9 cellular contexts compared by ENCODE assay signal in the genomic region with DNA sequence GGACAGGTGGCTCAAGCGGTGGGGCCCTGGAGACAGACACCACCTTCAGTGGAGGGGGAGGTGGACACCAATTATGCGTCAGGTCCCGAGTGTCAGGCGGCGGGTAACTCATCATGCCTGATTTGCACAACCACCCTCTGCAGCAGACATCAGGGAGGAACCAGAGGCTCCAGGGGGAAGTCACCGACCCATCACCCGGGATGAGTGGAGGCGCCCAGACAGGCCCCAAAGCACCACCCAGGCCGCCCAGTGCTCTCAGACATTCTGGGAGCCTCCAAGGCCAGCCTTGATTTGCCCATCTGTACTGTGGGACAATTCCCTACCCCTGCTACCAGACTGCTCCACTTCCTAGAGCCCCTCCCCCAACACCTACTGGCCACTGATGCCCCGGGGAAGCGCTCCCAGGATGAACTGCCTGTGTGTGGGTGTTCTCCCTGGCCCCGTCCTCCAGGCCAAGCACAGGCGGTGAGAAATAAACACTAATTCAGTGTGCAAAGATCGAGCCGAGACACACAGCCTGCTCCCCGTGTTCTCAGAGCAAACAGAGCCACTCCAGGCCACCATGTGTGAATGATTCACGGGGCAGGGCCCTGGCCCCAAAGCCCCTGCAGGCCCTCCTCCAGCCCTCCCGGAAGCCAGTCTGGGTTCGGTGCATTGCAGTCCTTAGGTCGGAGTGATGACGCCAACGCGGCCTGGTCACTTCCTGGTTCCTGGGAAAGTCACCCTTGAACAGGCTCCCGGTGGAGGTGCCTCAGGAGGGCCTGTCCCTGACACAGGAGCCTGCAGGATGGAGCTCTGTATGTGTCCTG.
DNase-seq lines count a peak whose midpoint lies in the region; ATAC-seq and TF ChIP-seq lines count a peak whose summit lies in the region.
"Had no signal": no experiment of that assay in that cellular context is flagged by ENCODE, and none has a peak within 500 bp of the region (broad histone marks: within the 10 kb centered on the region; RNA-seq: fewer than 3 reads in every experiment).

No MANE protein-coding gene starts in this region.

- H3K9ac ChIP-seq in adipocyte (ENCODE audit: low read length) (peak overlapping the region; percentile 39), neuronal stem cell (ENCODE audit: low read depth, low read length, poor library complexity) (no peak overlapping the region)

- CTCF ChIA-PET in AG04450 (lab: Charles Lee) = no interaction called here

- DNase-seq in AG04450 (ENCODE audit: low read depth, low spot score) (no peak), adipocyte (ENCODE audit: low read depth) (no peak), glomerular endothelial cell (ENCODE audit: extremely low read depth, low read depth, low spot score) (peak; percentile 77), neuronal stem cell (ENCODE audit: low spot score) (no peak)
- no peak for DNase-seq in activated CD4-positive, alpha-beta T cell treated with anti-CD3 and anti-CD28 coated beads for 1 hour
- DNase-seq: activated CD8-positive, alpha-beta memory T cell treated with anti-CD3 and anti-CD28 coated beads for 24 hours had no signal

- POLR2A ChIA-PET in AG04450 (lab: Yijun Ruan, JAX) = no interaction called here

- H3K14ac ChIP-seq in neuronal stem cell (ENCODE audit: low read length) = peak overlapping the region; percentile 17

- TF ChIP-seq CTCF in AG04450 (IDR thresholded peaks at IDR 0.05; ENCODE audit: low read depth, low read length) = no peak

- H2BK12ac ChIP-seq in neuronal stem cell (ENCODE audit: low read length) = peak overlapping the region; percentile 58

- H3K4me1 ChIP-seq in adipocyte (ENCODE audit: control insufficient read depth, insufficient read depth, low read length) (peaks cover 7% of the 10 kb centered on the region), neuronal stem cell (ENCODE audit: control insufficient read depth in 2 of 2, insufficient read depth in 1 of 2, low read depth in 1 of 2, low read length in 2 of 2) (peaks cover 21 to 36% of the 10 kb centered on the region in 2 donors)

- ATAC-seq in HG02885 (IDR thresholded peaks at IDR 0.05; ENCODE audit: poor library complexity, unreplicated experiment) = no peak
- ATAC-seq in GM18498 (IDR thresholded peaks at IDR 0.05; ENCODE audit: unreplicated experiment) = no peak
- no peak for ATAC-seq in GM21737 (IDR thresholded peaks at IDR 0.05; ENCODE audit: unreplicated experiment)

- WGBS in neuronal stem cell (ENCODE audit: extremely low coverage in 2 of 2, insufficient read length in 2 of 2, insufficient replicate concordance in 1 of 2), 2 donors = no CpG with 5 or more reads among the region's 24 CpGs

- H3K4ac ChIP-seq in neuronal stem cell (ENCODE audit: low read length) = peak overlapping the region; percentile 37

- peak overlapping the region; percentile 17 for H3K23ac ChIP-seq in neuronal stem cell (ENCODE audit: low read depth, low read length, poor library complexity)

- no peak overlapping the region for H2BK15ac ChIP-seq in neuronal stem cell (ENCODE audit: low read length)

- H2BK120ac ChIP-seq in neuronal stem cell (ENCODE audit: low read depth, low read length) = no peak overlapping the region

- peak overlapping the region; percentile 45 for H2AK5ac ChIP-seq in neuronal stem cell (ENCODE audit: low read depth, low read length)

- H3K18ac ChIP-seq in neuronal stem cell (ENCODE audit: low read length) = peak overlapping the region; percentile 85

- H2AFZ ChIP-seq in neuronal stem cell (ENCODE audit: low read length) = no peak overlapping the region

- H3K4me2 ChIP-seq in neuronal stem cell (ENCODE audit: insufficient read depth, low read length, poor library complexity, severe bottlenecking) = peak overlapping the region; percentile 23

- no peak overlapping the region for H4K91ac ChIP-seq in neuronal stem cell (ENCODE audit: low read depth, low read length, poor library complexity)

- H3K9me3 ChIP-seq in AG04450 (ENCODE audit: control insufficient read depth, insufficient read depth, low read length) = no peaks in the 10 kb centered on the region; the same call in 1 of the 2 replicates
- H3K9me3 ChIP-seq in adipocyte (ENCODE audit: control insufficient read depth, low read length) = no peaks in the 10 kb centered on the region
- no peaks in the 10 kb centered on the region for H3K9me3 ChIP-seq in neuronal stem cell (replicated peaks in 1 of 2; ENCODE audit: control insufficient read depth in 2 of 2, insufficient read depth in 1 of 2, low read depth in 1 of 2, low read length in 2 of 2)

- H4K8ac ChIP-seq in neuronal stem cell (ENCODE audit: low read depth, low read length) = peak overlapping the region; percentile 79

- H3K27me3 ChIP-seq in AG04450 (ENCODE audit: control insufficient read depth, insufficient read depth, low read length) = no peaks in the 10 kb centered on the region
- H3K27me3 ChIP-seq in adipocyte (replicated peaks; ENCODE audit: control insufficient read depth, insufficient read depth, low read length) = no peaks in the 10 kb centered on the region
- peaks cover 0 to 2% (median 0%) of the 10 kb centered on the region in 3 experiments for H3K27me3 ChIP-seq in neuronal stem cell (ENCODE audit: control insufficient read depth in 3 of 3, insufficient read depth in 3 of 3, low read depth in 1 of 3, low read length in 3 of 3)

- H3K36me3 ChIP-seq in adipocyte (ENCODE audit: control insufficient read depth, insufficient read depth, low read length, severe bottlenecking) (no peaks in the 10 kb centered on the region), neuronal stem cell (replicated peaks in 1 of 2; ENCODE audit: control insufficient read depth in 2 of 2, insufficient read depth in 2 of 2, low read length in 2 of 2) (peaks cover 2 to 46% of the 10 kb centered on the region in 2 donors)

- H3K27ac ChIP-seq in AG04450 (ENCODE audit: low read depth, low read length) = peak overlapping the region; percentile 81
- H3K27ac ChIP-seq in neuronal stem cell (replicated peaks; ENCODE audit: low read length) = no peak overlapping the region

- peaks cover 26% of the 10 kb centered on the region for H3K79me1 ChIP-seq in neuronal stem cell (ENCODE audit: low read depth, low read length)

- H2BK5ac ChIP-seq in neuronal stem cell (ENCODE audit: low read length) = peak overlapping the region; percentile 97

- no peak overlapping the region for H3K4me3 ChIP-seq in AG04450 (ENCODE audit: low read depth, low read length)
- H3K4me3 ChIP-seq in adipocyte (ENCODE audit: low read length) = peak overlapping the region; percentile 11
- H3K4me3 ChIP-seq in neuronal stem cell (ENCODE audit: low read length in 2 of 2) = no peak overlapping the region
